In the genomic region with DNA sequence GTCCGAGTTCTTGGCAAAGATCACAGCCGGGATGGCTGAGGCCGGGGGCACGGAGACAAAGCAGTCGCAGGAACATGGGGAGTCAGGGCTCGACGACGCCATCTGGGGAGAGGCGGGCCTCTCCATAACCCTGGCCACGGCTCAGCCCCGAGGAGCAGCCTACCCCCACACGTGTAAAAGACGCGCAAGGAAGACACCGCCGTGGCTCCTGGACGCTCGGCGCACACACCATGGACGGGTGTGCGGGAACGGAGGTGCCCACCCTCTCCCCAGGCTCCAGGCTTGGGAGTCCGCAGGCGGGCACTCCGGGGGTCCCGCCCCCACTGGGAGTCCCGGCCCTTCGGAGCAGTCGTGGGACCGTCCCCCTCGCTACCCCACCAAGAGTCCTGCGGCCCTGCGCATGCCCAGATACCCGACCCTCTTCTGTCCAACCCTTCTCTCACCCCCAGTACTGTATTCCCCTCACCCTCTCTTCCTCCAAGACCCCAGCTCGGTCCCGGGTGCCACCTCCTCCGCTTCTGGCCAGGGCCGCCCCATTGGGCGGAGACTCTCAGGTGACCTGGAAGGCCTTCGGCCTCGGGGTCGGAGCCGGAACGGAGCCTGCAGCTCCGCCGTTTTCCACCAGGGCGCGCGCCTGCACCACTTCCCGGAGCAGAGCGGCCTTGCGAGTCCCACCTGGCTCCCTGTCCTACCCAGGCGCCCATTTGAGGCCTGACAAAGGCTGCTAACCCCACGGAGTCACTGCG, we compare ENCODE assay signal across 8 cellular contexts. TPM values are rescaled to one million over a fixed set of nuclear protein-coding genes. Genes with fewer than 3 reads are reported as not detected.
DNase-seq lines count a peak whose midpoint lies in the region; ATAC-seq and TF ChIP-seq lines count a peak whose summit lies in the region.

A gene (minus strand): TSS at position 532 of the 746 bp plus-strand sequence. CDS start 430 bp downstream, at position 102.

- peak within 1 kb of the TSS; percentile 63 to 90 for H3K9ac ChIP-seq in colonic mucosa (ENCODE audit: low read depth in 2 of 2, low read length in 2 of 2)

- H3K4me1 ChIP-seq in colonic mucosa = peaks cover 15% of the 10 kb centered on the region

- peak; percentile 74 for ATAC-seq in GM18868 (IDR thresholded peaks at IDR 0.05; ENCODE audit: unreplicated experiment)
- peak; percentile 85 for ATAC-seq in HG03342 (IDR thresholded peaks at IDR 0.05; ENCODE audit: unreplicated experiment)

- H3K9me3 ChIP-seq in colonic mucosa = no peaks in the 10 kb centered on the region

- H3K4me3 ChIP-seq in colonic mucosa = peak within 1 kb of the TSS; percentile 72

- H3K36me3 ChIP-seq in colonic mucosa = no peaks in the 10 kb centered on the region

- intact Hi-C loops in colonic mucosa (cut with DNase I) = loop anchor here (10.0 kb wide), 1 partner anchor 134 kb away; a partner anchor contains a TSS

- peak; percentile 91 for DNase-seq in AG08395 (ENCODE audit: low spot score)
- peak; percentile 96 for DNase-seq in NCI-H510A treated with DMSO at 0.1 percent for 48 hours (lab: John Stamatoyannopoulos, UW)
- DNase-seq in activated CD4-positive, alpha-beta T cell treated with anti-CD3 and anti-CD28 coated beads for 4 hours = peak; percentile 80 to 81
- DNase-seq in colonic mucosa = peak; percentile 96
- peak; percentile 96 for DNase-seq in left kidney (ENCODE audit: low read depth, low spot score)
- peak; percentile 75 for DNase-seq in stimulated activated CD4-positive, alpha-beta T cell treated with anti-CD3 and anti-CD28 coated beads, Interleukin-2, amount 100 ng/mL, for 4 hours (ENCODE audit: low read depth)

- H3K27me3 ChIP-seq in colonic mucosa = no peaks in the 10 kb centered on the region

- TF ChIP-seq CTCF in colonic mucosa (IDR thresholded peaks at IDR 0.05) = peak; percentile 94

- H3K27ac ChIP-seq in colonic mucosa = peak within 1 kb of the TSS; percentile 63

RNA-seq across cellular contexts. Expression of the gene that starts here (rescaled TPM):
- 10 to 100 TPM; 36.8 to 40.0 TPM for total RNA-seq in colonic mucosa

Comparison
In these comparisons a context has a peak if more than half of its experiments do, and no peak if none do; other contexts are left out.
1. Peak in every context shown above with its lines: DNase-seq, ATAC-seq, H3K4me3 ChIP-seq and H3K27ac ChIP-seq.